In the genomic region with DNA sequence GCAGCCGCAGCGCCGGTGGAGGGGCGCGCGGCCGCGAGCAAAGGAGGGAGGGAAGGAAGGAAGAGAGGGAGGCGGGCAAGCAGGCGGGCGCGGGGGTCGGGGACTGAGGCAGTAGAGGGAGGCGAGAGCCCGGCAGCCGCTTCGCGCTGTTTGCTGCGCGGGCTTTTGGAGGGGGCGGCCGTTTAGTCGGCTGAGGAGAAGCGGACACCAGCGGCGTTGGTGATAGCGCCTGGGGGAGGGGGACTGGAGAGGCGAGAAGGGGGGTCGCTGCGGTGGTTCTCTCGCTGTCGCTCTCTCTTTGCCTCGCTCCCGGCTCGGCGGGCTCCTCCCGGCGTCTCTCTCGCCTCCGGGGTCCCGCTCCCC, we compare ENCODE assay signal across 8 cellular contexts. TPM values are rescaled to one million over a fixed set of nuclear protein-coding genes. Genes with fewer than 3 reads are reported as not detected.
DNase-seq lines count a peak whose midpoint lies in the region; ATAC-seq lines count a peak whose summit lies in the region.

A gene (plus strand): TSS at position 1 of the 363 bp plus-strand sequence.

- H3K4me2 ChIP-seq in BLaER1 treated with 17β-estradiol and CSF1 and Interleukin-3, amounts not matched to agents 10 nM and 100 nM = peak within 1 kb of the TSS; percentile 83 to 98 (median 93)
- H3K4me2 ChIP-seq in Karpas-422 (ENCODE audit: low read depth, low read length, poor library complexity, severe bottlenecking) = peak within 1 kb of the TSS; percentile 92

- H3K9ac ChIP-seq in BLaER1 treated with 17β-estradiol and CSF1 and Interleukin-3, amounts not matched to agents 10 nM and 100 nM = peak within 1 kb of the TSS; percentile 95 to 99 (median 97)
- H3K9ac ChIP-seq in Karpas-422 (ENCODE audit: low read length) = peak within 1 kb of the TSS; percentile 87

- H2AFZ ChIP-seq in Karpas-422 (ENCODE audit: low read length) = peak within 1 kb of the TSS; percentile 55; the same call in 1 of the 2 replicates

- peak within 1 kb of the TSS; percentile 90 to 100 (median 96) for H3K27ac ChIP-seq in BLaER1 treated with 17β-estradiol and CSF1 and Interleukin-3, amounts not matched to agents 10 nM and 100 nM
- peak within 1 kb of the TSS; percentile 76 for H3K27ac ChIP-seq in Karpas-422 (ENCODE audit: low read length)
- H3K27ac ChIP-seq in effector memory CD4-positive, alpha-beta T cell (ENCODE audit: insufficient read depth, low read length, poor library complexity, severe bottlenecking) = peak within 1 kb of the TSS; percentile 97
- peak within 1 kb of the TSS; percentile 89 for H3K27ac ChIP-seq in naive thymus-derived CD4-positive, alpha-beta T cell (ENCODE audit: low read depth, low read length)

- no peak within 1 kb of the TSS for H3K4me3 Mint-ChIP-seq in naive thymus-derived CD4-positive, alpha-beta T cell

- no peaks in the 10 kb centered on the region for H3K27me3 ChIP-seq in BLaER1 treated with 17β-estradiol and CSF1 and Interleukin-3, amounts not matched to agents 10 nM and 100 nM
- H3K27me3 ChIP-seq in Karpas-422 (ENCODE audit: low read length) = no peaks in the 10 kb centered on the region
- H3K27me3 ChIP-seq in effector memory CD4-positive, alpha-beta T cell (replicated peaks; ENCODE audit: control insufficient read depth, insufficient read depth, low read length, poor library complexity, severe bottlenecking) = no peaks in the 10 kb centered on the region
- no peaks in the 10 kb centered on the region for H3K27me3 ChIP-seq in naive thymus-derived CD4-positive, alpha-beta T cell (ENCODE audit: control insufficient read depth in 2 of 2, insufficient read depth in 2 of 2, low read length in 2 of 2)

- peaks cover 0 to 14% (median 10%) of the 10 kb centered on the region in 11 experiments; a peak in 17 of 22 replicates for H3K9me3 ChIP-seq in BLaER1 treated with 17β-estradiol and CSF1 and Interleukin-3, amounts not matched to agents 10 nM and 100 nM (replicated peaks in 1 of 11)
- no peaks in the 10 kb centered on the region for H3K9me3 ChIP-seq in Karpas-422 (ENCODE audit: low read length)
- no peaks in the 10 kb centered on the region for H3K9me3 ChIP-seq in effector memory CD4-positive, alpha-beta T cell (ENCODE audit: control insufficient read depth, low read length)
- no peaks in the 10 kb centered on the region for H3K9me3 ChIP-seq in naive thymus-derived CD4-positive, alpha-beta T cell (ENCODE audit: control insufficient read depth in 2 of 3, low read length in 3 of 3)

- DNase-seq in Karpas-422 = no peak
- DNase-seq in effector memory CD4-positive, alpha-beta T cell = no peak
- DNase-seq in naive thymus-derived CD4-positive, alpha-beta T cell = no peak
- DNase-seq in NCI-H446 (lab: John Stamatoyannopoulos, UW) = no peak
- DNase-seq in NCI-H510A (lab: John Stamatoyannopoulos, UW) = no peak

- no peaks in the 10 kb centered on the region for H3K9me2 ChIP-seq in Karpas-422 (replicated peaks; ENCODE audit: insufficient read depth, low read length)

- peaks cover 6 to 45% (median 38%) of the 10 kb centered on the region in 7 donors for H3K4me1 Mint-ChIP-seq in naive thymus-derived CD4-positive, alpha-beta T cell

- peaks cover 3 to 17% (median 15%) of the 10 kb centered on the region in 5 donors for H3K36me3 Mint-ChIP-seq in naive thymus-derived CD4-positive, alpha-beta T cell

- peaks cover 88% of the 10 kb centered on the region for H3K79me2 ChIP-seq in Karpas-422 (ENCODE audit: low read length)

- no peak for ATAC-seq in naive thymus-derived CD4-positive, alpha-beta T cell
- ATAC-seq in GM21529 (IDR thresholded peaks at IDR 0.05; ENCODE audit: unreplicated experiment) = no peak
- ATAC-seq in HG02885 (IDR thresholded peaks at IDR 0.05; ENCODE audit: poor library complexity, unreplicated experiment) = no peak

- H3K9me3 Mint-ChIP-seq in naive thymus-derived CD4-positive, alpha-beta T cell = no peaks in the 10 kb centered on the region

- peak within 1 kb of the TSS; percentile 90 to 98 (median 94) for H3K4me3 ChIP-seq in BLaER1 treated with 17β-estradiol and CSF1 and Interleukin-3, amounts not matched to agents 10 nM and 100 nM
- H3K4me3 ChIP-seq in Karpas-422 (ENCODE audit: low read length) = peak within 1 kb of the TSS; percentile 85
- H3K4me3 ChIP-seq in effector memory CD4-positive, alpha-beta T cell (ENCODE audit: insufficient read depth, low read depth, low read length, poor library complexity, severe bottlenecking) = peak within 1 kb of the TSS; percentile 100
- peak within 1 kb of the TSS; percentile 96 for H3K4me3 ChIP-seq in naive thymus-derived CD4-positive, alpha-beta T cell (ENCODE audit: low read length)

- H3K4me1 ChIP-seq in BLaER1 treated with 17β-estradiol and CSF1 and Interleukin-3, amounts not matched to agents 10 nM and 100 nM = peaks cover 29 to 62% (median 36%) of the 10 kb centered on the region in 10 experiments
- peaks cover 26% of the 10 kb centered on the region for H3K4me1 ChIP-seq in Karpas-422 (ENCODE audit: low read length)
- H3K4me1 ChIP-seq in effector memory CD4-positive, alpha-beta T cell (ENCODE audit: control insufficient read depth, insufficient read depth, low read length, poor library complexity, severe bottlenecking) = peaks cover 20% of the 10 kb centered on the region
- peaks cover 15 to 30% of the 10 kb centered on the region in 2 donors for H3K4me1 ChIP-seq in naive thymus-derived CD4-positive, alpha-beta T cell (ENCODE audit: control insufficient read depth in 2 of 2, insufficient read depth in 2 of 2, low read length in 2 of 2)

- H3K27ac Mint-ChIP-seq in naive thymus-derived CD4-positive, alpha-beta T cell = no peak within 1 kb of the TSS

- peaks cover 9 to 45% (median 34%) of the 10 kb centered on the region in 11 experiments for H3K36me3 ChIP-seq in BLaER1 treated with 17β-estradiol and CSF1 and Interleukin-3, amounts not matched to agents 10 nM and 100 nM
- H3K36me3 ChIP-seq in Karpas-422 (ENCODE audit: insufficient read depth, low read length) = peaks cover 12% of the 10 kb centered on the region
- H3K36me3 ChIP-seq in effector memory CD4-positive, alpha-beta T cell (ENCODE audit: control insufficient read depth, insufficient read depth, low read length) = peaks cover 10% of the 10 kb centered on the region
- H3K36me3 ChIP-seq in naive thymus-derived CD4-positive, alpha-beta T cell (ENCODE audit: control insufficient read depth in 2 of 3, insufficient read depth in 3 of 3, low read length in 3 of 3) = peaks cover 0 to 18% (median 0%) of the 10 kb centered on the region in 3 experiments

- POLR2A ChIA-PET in naive thymus-derived CD4-positive, alpha-beta T cell (lab: Charles Lee) = interaction anchor here (0.7 to 3.4 kb wide), 9 partner anchors 10 to 1769 kb away, joined by 3 to 37 read pairs (median 4); a partner anchor contains a TSS

- peaks cover 35 to 65% (median 61%) of the 10 kb centered on the region in 11 experiments; a peak in 21 of 22 replicates for H4K20me1 ChIP-seq in BLaER1 treated with 17β-estradiol and CSF1 and Interleukin-3, amounts not matched to agents 10 nM and 100 nM
- H4K20me1 ChIP-seq in Karpas-422 (ENCODE audit: insufficient read depth, low read depth, low read length) = peaks cover 30% of the 10 kb centered on the region

- no peaks in the 10 kb centered on the region for H3K27me3 Mint-ChIP-seq in naive thymus-derived CD4-positive, alpha-beta T cell

- intact Hi-C loops in naive thymus-derived CD4-positive, alpha-beta T cell (cut with micrococcal nuclease) = loop anchor here (1.0 to 10.0 kb wide), 20 partner anchors 20 to 1977 kb away; a partner anchor contains a TSS

- CTCF ChIA-PET in naive thymus-derived CD4-positive, alpha-beta T cell (lab: Charles Lee) = interaction anchor here (0.7 to 1.2 kb wide), 3 partner anchors 50 to 413 kb away, joined by 3 to 6 read pairs (median 3); no protein-coding TSS in a partner anchor

RNA-seq across cellular contexts. Expression of the gene that starts here (rescaled TPM):
- total RNA-seq in Karpas-422 (2014; rRNA removed; shearing (Covaris generic); ENCODE audit: low replicate concordance) = 9.6 and 18.7 TPM in 2 replicates
- 10 to 100 TPM; 10.1 to 18.3 (median 14.1) TPM for total RNA-seq in naive thymus-derived CD4-positive, alpha-beta T cell
- 10 to 100 TPM in 1 of 2 donors, 1 to 10 TPM in 1; 7.1 to 10.1 TPM for polyA plus RNA-seq in naive thymus-derived CD4-positive, alpha-beta T cell
